In the genomic region with DNA sequence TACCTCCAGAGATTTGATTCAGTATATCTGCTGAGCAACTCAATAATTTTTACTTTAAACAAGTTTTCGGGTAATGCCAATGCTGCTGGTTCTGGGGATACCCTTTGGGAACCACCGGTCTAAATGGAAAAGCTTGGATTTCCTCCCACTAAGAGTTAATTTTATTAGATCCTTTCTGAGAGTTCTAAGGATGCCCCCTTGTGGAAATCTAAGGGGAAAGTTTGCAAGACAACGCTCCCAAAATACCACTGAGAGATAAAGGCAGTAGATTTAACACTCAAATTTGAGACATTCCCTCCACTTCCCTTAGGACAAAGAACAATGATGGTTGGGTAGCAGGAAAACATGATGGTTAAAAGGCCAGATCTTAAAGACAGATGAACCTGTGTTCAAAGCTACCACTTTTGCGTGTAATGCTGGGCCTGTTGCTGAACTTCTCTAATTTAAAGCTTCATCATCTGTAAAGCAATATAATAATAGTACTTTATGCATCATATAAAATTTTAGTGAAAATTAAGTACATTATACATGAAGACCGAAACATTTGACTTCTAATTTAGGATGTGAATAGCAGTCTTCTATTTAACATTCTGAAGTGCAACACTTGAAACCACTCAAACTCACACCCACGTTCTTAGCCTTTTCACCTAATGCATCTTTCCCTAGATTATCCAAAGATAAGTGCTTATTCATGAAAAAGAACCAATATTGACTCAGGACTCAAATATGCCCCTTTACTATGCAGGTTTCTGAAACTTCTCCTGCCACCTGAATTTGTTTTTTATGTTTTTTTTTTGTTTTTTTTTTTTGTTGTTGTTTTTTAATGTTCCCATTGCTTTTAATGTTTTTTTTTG, we compare ENCODE assay signal across 8 cellular contexts.
DNase-seq lines count a peak whose midpoint lies in the region; ATAC-seq and TF ChIP-seq lines count a peak whose summit lies in the region.

No MANE protein-coding gene starts in this region.

- H3K4me3 Mint-ChIP-seq in stimulated activated memory B cell treated with anti-CD40 and anti-IgM and Interleukin-4, amounts not matched to agents 10 μg/mL and 1 μg/mL and 100 μg/mL, for 72 hours, result no peak overlapping the region
- no peak overlapping the region for H3K4me3 Mint-ChIP-seq in activated CD4-positive, alpha-beta T cell treated with anti-CD3 and anti-CD28 coated beads for 36 hours

- no peak overlapping the region for H3K27ac Mint-ChIP-seq in stimulated activated memory B cell treated with anti-CD40 and anti-IgM and Interleukin-4, amounts not matched to agents 10 μg/mL and 1 μg/mL and 100 μg/mL, for 72 hours
- no peak overlapping the region for H3K27ac Mint-ChIP-seq in activated CD4-positive, alpha-beta T cell treated with anti-CD3 and anti-CD28 coated beads for 36 hours

- TF ChIP-seq CTCF in body of pancreas (IDR thresholded peaks at IDR 0.05), result peak in 5 of 7 experiments; percentile 17 to 48 (median 37)

- no peak overlapping the region for H3K23ac ChIP-seq in mesendoderm (ENCODE audit: low read length)

- H3K9me3 Mint-ChIP-seq in stimulated activated memory B cell treated with anti-CD40 and anti-IgM and Interleukin-4, amounts not matched to agents 10 μg/mL and 1 μg/mL and 100 μg/mL, for 72 hours, result peaks cover 3% of the 10 kb centered on the region
- peaks cover 1% of the 10 kb centered on the region for H3K9me3 Mint-ChIP-seq in activated CD4-positive, alpha-beta T cell treated with anti-CD3 and anti-CD28 coated beads for 36 hours (ENCODE audit: low read depth)

- H3K36me3 ChIP-seq in body of pancreas (replicated peaks in 1 of 2; ENCODE audit: insufficient read depth in 1 of 2, low read depth in 2 of 2) (no peaks in the 10 kb centered on the region), mesendoderm (ENCODE audit: control insufficient read depth, insufficient read depth, low read length) (no peaks in the 10 kb centered on the region)

- CTCF ChIA-PET in activated CD4-positive, alpha-beta T cell treated with anti-CD3 and anti-CD28 coated beads for 36 hours (lab: Charles Lee), result interaction anchor here (0.5 kb wide), 1 partner anchor 1242 kb away, joined by 3 read pairs; no protein-coding TSS in a partner anchor

- TF ChIP-seq POLR2A in body of pancreas (IDR thresholded peaks at IDR 0.05), result no peak

- H3K4me1 ChIP-seq in body of pancreas, result no peaks in the 10 kb centered on the region
- H3K4me1 ChIP-seq in mesendoderm (ENCODE audit: control insufficient read depth, low read depth, low read length), result no peaks in the 10 kb centered on the region

- no peaks in the 10 kb centered on the region for H3K79me1 ChIP-seq in mesendoderm (ENCODE audit: low read length)

- H3K27ac ChIP-seq in body of pancreas (no peak overlapping the region), mesendoderm (ENCODE audit: low read depth, low read length) (no peak overlapping the region)

- no peak overlapping the region for H3K4ac ChIP-seq in mesendoderm (ENCODE audit: low read depth, low read length)

- H2BK5ac ChIP-seq in mesendoderm (ENCODE audit: low read length), result no peak overlapping the region

- WGBS in body of pancreas, 2 donors, result 35 to 42% methylated on average over 6 of the region's 6 CpGs
- WGBS in mesendoderm (ENCODE audit: extremely low coverage, insufficient coverage, low lambda C conversion rate), result no CpG with 5 or more reads among the region's 6 CpGs

- no peaks in the 10 kb centered on the region for H3K4me1 Mint-ChIP-seq in stimulated activated memory B cell treated with anti-CD40 and anti-IgM and Interleukin-4, amounts not matched to agents 10 μg/mL and 1 μg/mL and 100 μg/mL, for 72 hours
- no peaks in the 10 kb centered on the region for H3K4me1 Mint-ChIP-seq in activated CD4-positive, alpha-beta T cell treated with anti-CD3 and anti-CD28 coated beads for 36 hours

- H3K27me3 Mint-ChIP-seq in stimulated activated memory B cell treated with anti-CD40 and anti-IgM and Interleukin-4, amounts not matched to agents 10 μg/mL and 1 μg/mL and 100 μg/mL, for 72 hours, result no peaks in the 10 kb centered on the region
- H3K27me3 Mint-ChIP-seq in activated CD4-positive, alpha-beta T cell treated with anti-CD3 and anti-CD28 coated beads for 36 hours, result no peaks in the 10 kb centered on the region

- H3K4me3 ChIP-seq in body of pancreas, result no peak overlapping the region
- no peak overlapping the region for H3K4me3 ChIP-seq in mesendoderm (ENCODE audit: low read length)

- H4K8ac ChIP-seq in mesendoderm (ENCODE audit: low read depth, low read length), result no peak overlapping the region

- POLR2A ChIA-PET in activated CD4-positive, alpha-beta T cell treated with anti-CD3 and anti-CD28 coated beads for 36 hours (lab: Charles Lee), result no interaction called here

- no peaks in the 10 kb centered on the region for H3K79me2 ChIP-seq in mesendoderm (ENCODE audit: control insufficient read depth, insufficient read depth, low read length)

- H3K9ac ChIP-seq in mesendoderm (ENCODE audit: low read length), result no peak overlapping the region

- no peak overlapping the region for H3K56ac ChIP-seq in mesendoderm (ENCODE audit: low read length)

- H3K27me3 ChIP-seq in body of pancreas, result no peaks in the 10 kb centered on the region
- no peaks in the 10 kb centered on the region for H3K27me3 ChIP-seq in mesendoderm (ENCODE audit: insufficient read depth, low read length, poor library complexity)

- no peak overlapping the region for H2BK15ac ChIP-seq in mesendoderm (replicated peaks; ENCODE audit: low read depth)

- H2BK120ac ChIP-seq in mesendoderm (ENCODE audit: low read depth, low read length), result no peak overlapping the region

- no peak overlapping the region for H3K4me2 ChIP-seq in mesendoderm (ENCODE audit: low read length)

- DNase-seq in EH (ENCODE audit: low read depth) (peak; percentile 32), NCI-H1105 (lab: John Stamatoyannopoulos, UW) (peak; percentile 17), body of pancreas (peak in 1 of 4 donors; percentile 2), mesendoderm (peak; percentile 82), ecto neural progenitor cell (ENCODE audit: low spot score) (no peak)
- DNase-seq in activated CD4-positive, alpha-beta T cell treated with anti-CD3 and anti-CD28 coated beads for 36 hours, result no peak

- no peak overlapping the region for H2AK5ac ChIP-seq in mesendoderm (ENCODE audit: low read length)

- intact Hi-C loops in body of pancreas (cut with DNase I), result no loop called here
- intact Hi-C loops in activated CD4-positive, alpha-beta T cell treated with anti-CD3 and anti-CD28 coated beads for 36 hours (cut with DNase I, micrococcal nuclease), result no loop called here

- H3K18ac ChIP-seq in mesendoderm (ENCODE audit: low read length), result no peak overlapping the region

- H4K5ac ChIP-seq in mesendoderm (ENCODE audit: low read length), result no peak overlapping the region

- ATAC-seq in body of pancreas (no peak), GM21526 (IDR thresholded peaks at IDR 0.05; ENCODE audit: low FRiP score, unreplicated experiment) (no peak)
- ATAC-seq in stimulated activated memory B cell treated with anti-CD40 and anti-IgM and Interleukin-4, amounts not matched to agents 10 μg/mL and 1 μg/mL and 100 μg/mL, for 72 hours, result no peak
- ATAC-seq in activated CD4-positive, alpha-beta T cell treated with anti-CD3 and anti-CD28 coated beads for 36 hours, result no peak

- H3K36me3 Mint-ChIP-seq in stimulated activated memory B cell treated with anti-CD40 and anti-IgM and Interleukin-4, amounts not matched to agents 10 μg/mL and 1 μg/mL and 100 μg/mL, for 72 hours, result no peaks in the 10 kb centered on the region
- no peaks in the 10 kb centered on the region for H3K36me3 Mint-ChIP-seq in activated CD4-positive, alpha-beta T cell treated with anti-CD3 and anti-CD28 coated beads for 36 hours (ENCODE audit: low read depth)

- H3K9me3 ChIP-seq in body of pancreas, result no peaks in the 10 kb centered on the region

Comparison
In these comparisons a context has a peak if more than half of its experiments do, and no peak if none do; other contexts are left out.
1. DNase-seq: peak in EH (single experiment), NCI-H1105 (single experiment) and mesendoderm (single experiment); none in ecto neural progenitor cell (single experiment) and activated CD4-positive, alpha-beta T cell treated with anti-CD3 and anti-CD28 coated beads for 36 hours (single experiment).